In genomic region chr16:69111216-69111615, GRCh38 we compare ENCODE assay signal across 25 cellular contexts.
"Had no signal": no experiment of that assay in that cellular context is flagged by ENCODE, and none has a peak within 500 bp of the region (broad histone marks: within the 10 kb centered on the region; RNA-seq: fewer than 3 reads in every experiment).

No MANE protein-coding gene starts in this region.

- H3K4me3 ChIP-seq: coronary artery, esophagus squamous epithelium, lower lobe of right lung, prostate gland, right atrium auricular region, smooth muscle cell, testis, tibial nerve, upper lobe of left lung, uterus had no signal

- H3K9me3 Mint-ChIP-seq: immature natural killer cell; naive thymus-derived CD8-positive, alpha-beta T cell; nephron progenitor cell; stimulated activated memory B cell treated with anti-CD40 and anti-IgM and Interleukin-4, amounts not matched to agents 10 μg/mL and 1 μg/mL and 100 μg/mL, for 72 hours had no signal

- H3K36me3 ChIP-seq: prostate gland, uterus had no signal

- H3K4me3 Mint-ChIP-seq: immature natural killer cell; naive thymus-derived CD8-positive, alpha-beta T cell; nephron progenitor cell; stimulated activated memory B cell treated with anti-CD40 and anti-IgM and Interleukin-4, amounts not matched to agents 10 μg/mL and 1 μg/mL and 100 μg/mL, for 72 hours had no signal

- DNase-seq: dermis blood vessel endothelial cell; effector memory CD4-positive, alpha-beta T cell; esophagus squamous epithelium; foreskin melanocyte; glutamatergic neuron; hypothalamus; immature natural killer cell; islet precursor cell; left ventricle myocardium superior; lower lobe of right lung; naive thymus-derived CD8-positive, alpha-beta T cell; nephron progenitor cell; stimulated activated CD4-positive, alpha-beta T cell treated with anti-CD3 and anti-CD28 coated beads, Interleukin-4, amount 100 ng/mL, for 4 hours; stimulated activated naive CD8-positive, alpha-beta T cell treated with anti-CD3 and anti-CD28 coated beads, Interleukin-15, Interleukin-2, amounts not matched to agents 100 U/mL and 50 U/mL, for 24 hours; testis; upper lobe of left lung; uterus had no signal

- ATAC-seq: left ventricle myocardium superior; lower lobe of right lung; naive thymus-derived CD8-positive, alpha-beta T cell; sciatic nerve; stimulated activated memory B cell treated with anti-CD40 and anti-IgM and Interleukin-4, amounts not matched to agents 10 μg/mL and 1 μg/mL and 100 μg/mL, for 72 hours; stimulated activated naive CD8-positive, alpha-beta T cell treated with anti-CD3 and anti-CD28 coated beads, Interleukin-15, Interleukin-2, amounts not matched to agents 100 U/mL and 50 U/mL, for 24 hours had no signal

- H3K9me3 ChIP-seq: esophagus squamous epithelium, lower lobe of right lung, prostate gland, right atrium auricular region, testis, tibial nerve, upper lobe of left lung, uterus had no signal

- H3K27ac ChIP-seq: coronary artery, lower lobe of right lung, parathyroid adenoma, prostate gland, right atrium auricular region, testis, tibial nerve, upper lobe of left lung, uterus had no signal

- H3K4me2 ChIP-seq: smooth muscle cell had no signal

- H3K27ac Mint-ChIP-seq: stimulated activated memory B cell treated with anti-CD40 and anti-IgM and Interleukin-4, amounts not matched to agents 10 μg/mL and 1 μg/mL and 100 μg/mL, for 72 hours had no signal

- H2AFZ ChIP-seq: parathyroid adenoma had no signal

- H3K27me3 ChIP-seq: right atrium auricular region, testis had no signal

- H3K9ac ChIP-seq: parathyroid adenoma had no signal
